In genomic region chr9:21591221-21592062, GRCh38 we compare ENCODE assay signal across 8 cellular contexts.
DNase-seq lines count a peak whose midpoint lies in the region; ATAC-seq and TF ChIP-seq lines count a peak whose summit lies in the region.

No MANE protein-coding gene starts in this region.

- CTCF ChIA-PET in Calu3 (lab: Charles Lee): interaction anchor here (0.9 kb wide), 1 partner anchor 9 kb away, joined by 6 read pairs; no protein-coding TSS in a partner anchor

- no peaks in the 10 kb centered on the region for H3K9me3 ChIP-seq in thyroid gland

- H3K4me1 Mint-ChIP-seq in Calu3 (ENCODE audit: low read depth, unreplicated experiment): peaks cover 39% of the 10 kb centered on the region
- H3K4me1 Mint-ChIP-seq in central memory CD8-positive, alpha-beta T cell: no peaks in the 10 kb centered on the region

- intact Hi-C loops in Calu3 (cut with micrococcal nuclease; ENCODE audit: unreplicated experiment): loop anchor here (5.0 kb wide), 1 partner anchor 124 kb away; no protein-coding TSS in a partner anchor
- intact Hi-C loops in thyroid gland (cut with DNase I): no loop called here

- H3K27me3 Mint-ChIP-seq in Calu3 (ENCODE audit: unreplicated experiment): no peaks in the 10 kb centered on the region
- peaks cover 27% of the 10 kb centered on the region for H3K27me3 Mint-ChIP-seq in central memory CD8-positive, alpha-beta T cell

- peak overlapping the region; percentile 81 for H3K27ac Mint-ChIP-seq in Calu3 (ENCODE audit: unreplicated experiment)
- peak overlapping the region; percentile 6 for H3K27ac Mint-ChIP-seq in central memory CD8-positive, alpha-beta T cell (ENCODE audit: low read depth)

- BruUV-seq in Calu3 (replicated peaks; lab: Mats Ljungman, UMichigan): TSS peak; percentile 48

- DNase-seq in Calu3: peak; percentile 78
- peak; percentile 64 for DNase-seq in T1000 (lab: John Stamatoyannopoulos, UW)
- DNase-seq in central memory CD8-positive, alpha-beta T cell (ENCODE audit: low spot score in 2 of 2): no peak
- peak; percentile 79 for DNase-seq in myocyte (ENCODE audit: low read depth)
- peak; percentile 56 to 65 for DNase-seq in thyroid gland
- DNase-seq in NCI-H748 (lab: John Stamatoyannopoulos, UW; ENCODE audit: unreplicated experiment): no peak

- no peaks in the 10 kb centered on the region for H3K27me3 ChIP-seq in thyroid gland

- peak overlapping the region; percentile 77 for H3K4me3 Mint-ChIP-seq in Calu3 (ENCODE audit: low read depth, unreplicated experiment)
- H3K4me3 Mint-ChIP-seq in central memory CD8-positive, alpha-beta T cell: no peak overlapping the region

- peaks cover 36% of the 10 kb centered on the region for H3K36me3 Mint-ChIP-seq in Calu3 (ENCODE audit: insufficient read depth, unreplicated experiment)
- H3K36me3 Mint-ChIP-seq in central memory CD8-positive, alpha-beta T cell (ENCODE audit: insufficient read depth): no peaks in the 10 kb centered on the region

- no peaks in the 10 kb centered on the region for H3K9me3 Mint-ChIP-seq in Calu3 (ENCODE audit: low read depth, unreplicated experiment)
- H3K9me3 Mint-ChIP-seq in central memory CD8-positive, alpha-beta T cell: no peaks in the 10 kb centered on the region

- H3K4me1 ChIP-seq in thyroid gland: no peaks in the 10 kb centered on the region

- peak; percentile 58 for ATAC-seq in HG02981 (IDR thresholded peaks at IDR 0.05; ENCODE audit: unreplicated experiment)
- peak; percentile 72 for ATAC-seq in central memory CD8-positive, alpha-beta T cell (replicated peaks; ENCODE audit: extremely low read depth, poor library complexity, severe bottlenecking)
- no peak for ATAC-seq in GM21528 (IDR thresholded peaks at IDR 0.05; ENCODE audit: low FRiP score, unreplicated experiment)

- no peak overlapping the region for H3K27ac ChIP-seq in thyroid gland

- no peak for TF ChIP-seq POLR2A in thyroid gland (IDR thresholded peaks at IDR 0.05)

- no peak overlapping the region for H3K4me3 ChIP-seq in thyroid gland (replicated peaks in 1 of 3)

- TF ChIP-seq CTCF in Calu3 (IDR thresholded peaks at IDR 0.05; ENCODE audit: unreplicated experiment) (no peak), thyroid gland (IDR thresholded peaks at IDR 0.05) (no peak)

- WGBS in thyroid gland, 2 donors: 50 to 61% methylated on average over 5 of the region's 5 CpGs

- H3K36me3 ChIP-seq in thyroid gland: no peaks in the 10 kb centered on the region

Comparison
In these comparisons a context has a peak if more than half of its experiments do, and no peak if none do; other contexts are left out.
1. DNase-seq: peak in Calu3 (single experiment), T1000 (single experiment), myocyte (single experiment) and thyroid gland (2 of 2); none in central memory CD8-positive, alpha-beta T cell (0 of 2) and NCI-H748 (single experiment).